In genomic region chr9:21558627-21559401, GRCh38 we compare ENCODE assay signal across 8 cellular contexts.
A peak's percentile ranks its signal among the peaks of the same experiment; 100 is the strongest.
DNase-seq lines count a peak whose midpoint lies in the region; ATAC-seq and TF ChIP-seq lines count a peak whose summit lies in the region.

No MANE protein-coding gene starts in this region.

- ATAC-seq in HG03066 (IDR thresholded peaks at IDR 0.05; ENCODE audit: low read depth, unreplicated experiment) = peak; percentile 24
- no peak for ATAC-seq in omental fat pad (ENCODE audit: low FRiP score)

- no peak for TF ChIP-seq CTCF in omental fat pad (IDR thresholded peaks at IDR 0.05)

- no peaks in the 10 kb centered on the region for H3K9me3 ChIP-seq in iPS-18c (ENCODE audit: control insufficient read depth, insufficient read depth, low read length)

- H3K4me3 ChIP-seq in iPS-18c (ENCODE audit: insufficient read depth, low read depth, low read length) = peak overlapping the region; percentile 77

- DNase-seq in activated CD4-positive, alpha-beta T cell treated with anti-CD3 and anti-CD28 coated beads for 4 hours = peak; percentile 6 to 11
- no peak for DNase-seq in activated CD4-positive, alpha-beta T cell treated with anti-CD3 and anti-CD28 coated beads for 1 hour
- DNase-seq in activated naive CD4-positive, alpha-beta T cell treated with anti-CD3 and anti-CD28 coated beads, Interleukin-2, amount 50 U/mL, for 16 hours = peak; percentile 18
- DNase-seq in stimulated activated CD8-positive, alpha-beta memory T cell treated with anti-CD3 and anti-CD28 coated beads, Interleukin-4, amount 100 ng/mL, for 48 hours = peak; percentile 27
- no peak for DNase-seq in NCI-H1092 (lab: John Stamatoyannopoulos, UW)
- no peak for DNase-seq in omental fat pad (ENCODE audit: low spot score)

Comparison
In these comparisons a context has a peak if more than half of its experiments do, and no peak if none do; other contexts are left out.
1. DNase-seq: peak in activated CD4-positive, alpha-beta T cell treated with anti-CD3 and anti-CD28 coated beads for 4 hours (2 of 2), activated naive CD4-positive, alpha-beta T cell treated with anti-CD3 and anti-CD28 coated beads, Interleukin-2, amount 50 U/mL, for 16 hours (single experiment) and stimulated activated CD8-positive, alpha-beta memory T cell treated with anti-CD3 and anti-CD28 coated beads, Interleukin-4, amount 100 ng/mL, for 48 hours (single experiment); none in activated CD4-positive, alpha-beta T cell treated with anti-CD3 and anti-CD28 coated beads for 1 hour (single experiment), NCI-H1092 (single experiment) and omental fat pad (single experiment).